In genomic region chr5:11528720-11529119, GRCh38 we compare ENCODE assay signal across 20 cellular contexts.
"Had no signal": no experiment of that assay in that cellular context is flagged by ENCODE, and none has a peak within 500 bp of the region (broad histone marks: within the 10 kb centered on the region; RNA-seq: fewer than 3 reads in every experiment).

No MANE protein-coding gene starts in this region.

- H3K27me3 Mint-ChIP-seq: activated CD4-positive, alpha-beta T cell treated with anti-CD3 and anti-CD28 coated beads, Interleukin-2, amount 10 ng/mL, durations not matched to agents 7 days and 5 days; activated T-cell treated with anti-CD3 and anti-CD28 coated beads, Interleukin-2, amount 50 U/mL, for 24 hours; central memory CD8-positive, alpha-beta T cell; stimulated activated naive CD8-positive, alpha-beta T cell treated with anti-CD3 and anti-CD28 coated beads, Interleukin-15, Interleukin-2, amounts not matched to agents 100 ng/mL and 50 ng/mL, for 24 hours had no signal

- DNase-seq: activated CD4-positive, alpha-beta T cell treated with anti-CD3 and anti-CD28 coated beads, Interleukin-2, amount 10 ng/mL, durations not matched to agents 7 days and 5 days; activated CD8-positive, alpha-beta T cell treated with anti-CD3 and anti-CD28 coated beads, Interleukin-2, amount 10 ng/mL, durations not matched to agents 7 days and 5 days; activated naive CD4-positive, alpha-beta T cell treated with Interleukin-2 at 50 U/mL for 16 hours; activated T-cell treated with anti-CD3 and anti-CD28 coated beads, Interleukin-2, amount 50 U/mL, for 24 hours; body of pancreas; cortex of kidney; effector CD4-positive, alpha-beta T cell; nephron progenitor cell; stimulated activated CD4-positive, alpha-beta T cell treated with anti-CD3 and anti-CD28 coated beads, Interleukin-15, amount 100 ng/mL, for 24 hours; stimulated activated CD4-positive, alpha-beta T cell treated with anti-CD3 and anti-CD28 coated beads, Interleukin-2, amount 100 ng/mL, for 48 hours; T1000; trophoblast cell had no signal

- H3K4me3 ChIP-seq: body of pancreas, gastroesophageal sphincter, lung, suprapubic skin had no signal

- ATAC-seq: activated CD8-positive, alpha-beta T cell treated with anti-CD3 and anti-CD28 coated beads, Interleukin-2, amount 10 ng/mL, durations not matched to agents 7 days and 5 days; body of pancreas; esophagus mucosa; gastroesophageal sphincter had no signal

- H3K36me3 Mint-ChIP-seq: mesothelial cell of epicardium had no signal

- H3K4me1 Mint-ChIP-seq: activated CD4-positive, alpha-beta T cell treated with anti-CD3 and anti-CD28 coated beads, Interleukin-2, amount 10 ng/mL, durations not matched to agents 7 days and 5 days; central memory CD8-positive, alpha-beta T cell had no signal

- H3K4me3 Mint-ChIP-seq: activated CD4-positive, alpha-beta T cell treated with anti-CD3 and anti-CD28 coated beads, Interleukin-2, amount 10 ng/mL, durations not matched to agents 7 days and 5 days; activated CD8-positive, alpha-beta T cell treated with anti-CD3 and anti-CD28 coated beads, Interleukin-2, amount 10 ng/mL, durations not matched to agents 7 days and 5 days; activated T-cell treated with anti-CD3 and anti-CD28 coated beads, Interleukin-2, amount 50 U/mL, for 24 hours; central memory CD8-positive, alpha-beta T cell; mesothelial cell of epicardium; nephron progenitor cell; stimulated activated naive CD8-positive, alpha-beta T cell treated with anti-CD3 and anti-CD28 coated beads, Interleukin-15, Interleukin-2, amounts not matched to agents 100 ng/mL and 50 ng/mL, for 24 hours had no signal

- H3K9me3 ChIP-seq: body of pancreas, gastroesophageal sphincter, suprapubic skin had no signal

- H3K27ac Mint-ChIP-seq: activated CD4-positive, alpha-beta T cell treated with anti-CD3 and anti-CD28 coated beads, Interleukin-2, amount 10 ng/mL, durations not matched to agents 7 days and 5 days; activated CD8-positive, alpha-beta T cell treated with anti-CD3 and anti-CD28 coated beads, Interleukin-2, amount 10 ng/mL, durations not matched to agents 7 days and 5 days; activated T-cell treated with anti-CD3 and anti-CD28 coated beads, Interleukin-2, amount 50 U/mL, for 24 hours; activated T-helper 2 cell treated with anti-CD3 and anti-CD28 coated beads, Interferon-gamma antibody, Interleukin-2, Interleukin-4, amounts not matched to agents 10 μg/mL and 5 μg/mL and 100 μg/mL, durations not matched to agents 14 hours and 24 hours and 36 hours; mesothelial cell of epicardium; nephron progenitor cell; stimulated activated naive CD8-positive, alpha-beta T cell treated with anti-CD3 and anti-CD28 coated beads, Interleukin-15, Interleukin-2, amounts not matched to agents 100 ng/mL and 50 ng/mL, for 24 hours had no signal

- H3K9me3 Mint-ChIP-seq: activated CD4-positive, alpha-beta T cell treated with anti-CD3 and anti-CD28 coated beads, Interleukin-2, amount 10 ng/mL, durations not matched to agents 7 days and 5 days; activated T-cell treated with anti-CD3 and anti-CD28 coated beads, Interleukin-2, amount 50 U/mL, for 24 hours; activated T-helper 2 cell treated with anti-CD3 and anti-CD28 coated beads, Interferon-gamma antibody, Interleukin-2, Interleukin-4, amounts not matched to agents 10 μg/mL and 5 μg/mL and 100 μg/mL, durations not matched to agents 14 hours and 24 hours and 36 hours; mesothelial cell of epicardium; nephron progenitor cell; stimulated activated naive CD8-positive, alpha-beta T cell treated with anti-CD3 and anti-CD28 coated beads, Interleukin-15, Interleukin-2, amounts not matched to agents 100 ng/mL and 50 ng/mL, for 24 hours had no signal

- H3K4me1 ChIP-seq: gastroesophageal sphincter, suprapubic skin had no signal

- H3K27me3 ChIP-seq: body of pancreas, gastroesophageal sphincter, suprapubic skin had no signal

- H3K36me3 ChIP-seq: gastroesophageal sphincter, suprapubic skin had no signal

- H3K27ac ChIP-seq: body of pancreas, gastroesophageal sphincter, suprapubic skin had no signal
